In the genomic region with DNA sequence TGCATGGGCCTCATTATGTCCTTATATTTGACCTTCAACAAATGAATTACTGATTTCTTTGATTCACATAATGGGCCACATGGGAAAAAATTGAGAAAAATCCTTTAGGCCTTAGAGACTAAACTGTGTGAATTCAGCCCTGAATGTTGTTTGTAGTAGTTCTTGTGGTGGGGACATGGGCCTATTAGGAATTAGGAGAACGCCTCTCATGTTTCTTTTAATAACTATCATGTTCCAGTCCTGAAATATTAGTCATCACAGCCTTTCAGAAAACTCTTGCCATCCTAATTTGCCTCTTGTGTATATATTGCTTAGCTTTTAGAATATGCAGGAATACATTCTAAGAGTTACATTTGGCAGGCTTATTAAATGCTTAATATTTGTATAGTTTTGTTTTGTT, we compare ENCODE assay signal across 5 cellular contexts. TPM values are rescaled to one million over a fixed set of nuclear protein-coding genes. Genes with fewer than 3 reads are reported as not detected.
"Had no signal": no experiment of that assay in that cellular context is flagged by ENCODE, and none has a peak within 500 bp of the region (broad histone marks: within the 10 kb centered on the region; RNA-seq: fewer than 3 reads in every experiment).

No MANE protein-coding gene starts in this region.

RNA-seq across cellular contexts. Expression of a gene that starts 34.1 kb away (rescaled TPM):
- total RNA-seq: activated CD8-positive, alpha-beta T cell treated with anti-CD3 and anti-CD28 coated beads, Interleukin-2, amount 10 ng/mL, durations not matched to agents 7 days and 5 days; PC-3; SK-MEL-5; T-helper 17 cell; WTC11 had no signal
